In genomic region chr9:100011062-100011681, GRCh38 we compare ENCODE assay signal across 8 cellular contexts.
DNase-seq lines count a peak whose midpoint lies in the region; ATAC-seq and TF ChIP-seq lines count a peak whose summit lies in the region.

No MANE protein-coding gene starts in this region.

- TF ChIP-seq POLR2A in esophagus squamous epithelium (IDR thresholded peaks at IDR 0.05), result no peak

- H3K27ac Mint-ChIP-seq in activated T-cell treated with anti-CD3 and anti-CD28 coated beads, Interleukin-2, amount 50 U/mL, for 24 hours, result no peak overlapping the region
- H3K27ac Mint-ChIP-seq in T-helper 17 cell, result no peak overlapping the region

- H4K91ac ChIP-seq in trophoblast cell (ENCODE audit: low read depth, low read length), result no peak overlapping the region

- H4K8ac ChIP-seq in trophoblast cell (ENCODE audit: low read depth, low read length), result no peak overlapping the region

- no peak overlapping the region for H3K4me2 ChIP-seq in trophoblast cell (ENCODE audit: low read length)

- H3K36me3 ChIP-seq in esophagus squamous epithelium, result peaks cover 0 to 76% (median 7%) of the 10 kb centered on the region in 3 donors
- H3K36me3 ChIP-seq in trophoblast cell (ENCODE audit: control insufficient read depth in 1 of 2, insufficient read depth in 2 of 2, low read length in 2 of 2), result peaks cover 0 to 3% of the 10 kb centered on the region in 2 experiments

- H3K27me3 Mint-ChIP-seq in activated T-cell treated with anti-CD3 and anti-CD28 coated beads, Interleukin-2, amount 50 U/mL, for 24 hours, result no peaks in the 10 kb centered on the region
- H3K27me3 Mint-ChIP-seq in T-helper 17 cell, result no peaks in the 10 kb centered on the region

- H3K79me1 ChIP-seq in trophoblast cell (ENCODE audit: low read length), result no peaks in the 10 kb centered on the region

- TF ChIP-seq CTCF in esophagus squamous epithelium (IDR thresholded peaks at IDR 0.05), result peak; percentile 35 to 72 (median 44)

- intact Hi-C loops in esophagus squamous epithelium (cut with DNase I), result no loop called here

- no peak overlapping the region for H2AK5ac ChIP-seq in trophoblast cell (ENCODE audit: low read length)

- H3K27ac ChIP-seq in esophagus squamous epithelium, result no peak overlapping the region
- H3K27ac ChIP-seq in trophoblast cell (ENCODE audit: low read depth, low read length), result no peak overlapping the region

- H3K27me3 ChIP-seq in esophagus squamous epithelium, result no peaks in the 10 kb centered on the region
- no peaks in the 10 kb centered on the region for H3K27me3 ChIP-seq in trophoblast cell (ENCODE audit: insufficient read depth, low read length)

- H3K4me1 Mint-ChIP-seq in activated T-cell treated with anti-CD3 and anti-CD28 coated beads, Interleukin-2, amount 50 U/mL, for 24 hours (ENCODE audit: low read depth), result no peaks in the 10 kb centered on the region
- H3K4me1 Mint-ChIP-seq in T-helper 17 cell, result peaks cover 2% of the 10 kb centered on the region

- ATAC-seq in T-helper 17 cell (peak; percentile 50), GM18867 (IDR thresholded peaks at IDR 0.05; ENCODE audit: unreplicated experiment) (no peak)

- no peak overlapping the region for H3K18ac ChIP-seq in trophoblast cell (ENCODE audit: low read length)

- H3K9ac ChIP-seq in trophoblast cell (ENCODE audit: low read length), result no peak overlapping the region

- no peak overlapping the region for H3K4ac ChIP-seq in trophoblast cell (ENCODE audit: low read depth, low read length)

- no peak overlapping the region for H2AFZ ChIP-seq in trophoblast cell (ENCODE audit: insufficient read depth, low read length, poor library complexity)

- peaks cover 2% of the 10 kb centered on the region for H3K9me3 Mint-ChIP-seq in activated T-cell treated with anti-CD3 and anti-CD28 coated beads, Interleukin-2, amount 50 U/mL, for 24 hours

- H3K79me2 ChIP-seq in trophoblast cell (ENCODE audit: control insufficient read depth, insufficient read depth, low read length, poor library complexity), result no peaks in the 10 kb centered on the region

- H3K4me3 ChIP-seq in esophagus squamous epithelium, result no peak overlapping the region
- H3K4me3 ChIP-seq in trophoblast cell (ENCODE audit: low read depth, low read length), result no peak overlapping the region

- no peak overlapping the region for H2BK120ac ChIP-seq in trophoblast cell (ENCODE audit: insufficient read depth, low read length, poor library complexity)

- H3K9me3 ChIP-seq in T-helper 17 cell (ENCODE audit: control insufficient read depth, low read length, poor library complexity, severe bottlenecking) (no peaks in the 10 kb centered on the region), esophagus squamous epithelium (peaks cover 0 to 4% (median 0%) of the 10 kb centered on the region in 3 donors), trophoblast cell (ENCODE audit: insufficient read depth, low read depth, low read length) (no peaks in the 10 kb centered on the region)

- no peak overlapping the region for H2BK12ac ChIP-seq in trophoblast cell (ENCODE audit: low read length)

- H3K4me3 Mint-ChIP-seq in activated T-cell treated with anti-CD3 and anti-CD28 coated beads, Interleukin-2, amount 50 U/mL, for 24 hours, result no peak overlapping the region
- H3K4me3 Mint-ChIP-seq in T-helper 17 cell, result no peak overlapping the region

- peaks cover 78% of the 10 kb centered on the region for H3K36me3 Mint-ChIP-seq in activated T-cell treated with anti-CD3 and anti-CD28 coated beads, Interleukin-2, amount 50 U/mL, for 24 hours (ENCODE audit: low read depth)
- H3K36me3 Mint-ChIP-seq in T-helper 17 cell (ENCODE audit: low read depth), result peaks cover 14% of the 10 kb centered on the region

- H4K12ac ChIP-seq in trophoblast cell (ENCODE audit: low read depth, low read length), result no peak overlapping the region

- no peak overlapping the region for H3K23ac ChIP-seq in trophoblast cell (ENCODE audit: low read length)

- H3K14ac ChIP-seq in trophoblast cell (ENCODE audit: low read length), result no peak overlapping the region

- WGBS in esophagus squamous epithelium, 2 donors, result 54 to 62% methylated on average over 1 of the region's 1 CpG
- no CpG with 5 or more reads among the region's 1 CpG for WGBS in trophoblast cell (ENCODE audit: extremely low coverage, insufficient coverage, insufficient read length)

- H2BK5ac ChIP-seq in trophoblast cell (ENCODE audit: low read depth, low read length, poor library complexity), result no peak overlapping the region

- DNase-seq in activated T-cell treated with anti-CD3 and anti-CD28 coated beads for 24 hours (ENCODE audit: low read depth), result peak; percentile 39
- DNase-seq in activated T-cell treated with anti-CD3 and anti-CD28 coated beads, Interleukin-2, amount 50 U/mL, for 24 hours, result no peak
- peak; percentile 84 for DNase-seq in NAMALWA (ENCODE audit: low spot score)
- DNase-seq in T-helper 17 cell, result peak in 1 of 3 donors; percentile 10
- DNase-seq in esophagus squamous epithelium (lab: John Stamatoyannopoulos, UW), result no peak
- peak; percentile 16 to 78 for DNase-seq in trophoblast cell
- DNase-seq in DMS153 treated with DMSO at 0.1 percent for 48 hours (lab: John Stamatoyannopoulos, UW; ENCODE audit: unreplicated experiment), result no peak

- peaks cover 0 to 8% (median 0%) of the 10 kb centered on the region in 3 donors for H3K4me1 ChIP-seq in esophagus squamous epithelium
- no peaks in the 10 kb centered on the region for H3K4me1 ChIP-seq in trophoblast cell (ENCODE audit: control insufficient read depth in 1 of 2, insufficient read depth in 2 of 2, low read length in 2 of 2)

Comparison
In these comparisons a context has a peak if more than half of its experiments do, and no peak if none do; other contexts are left out.
1. DNase-seq: peak in activated T-cell treated with anti-CD3 and anti-CD28 coated beads for 24 hours (single experiment), NAMALWA (single experiment) and trophoblast cell (2 of 2); none in activated T-cell treated with anti-CD3 and anti-CD28 coated beads, Interleukin-2, amount 50 U/mL, for 24 hours (single experiment), esophagus squamous epithelium (single experiment) and DMS153 treated with DMSO at 0.1 percent for 48 hours (single experiment).